In the genomic region with DNA sequence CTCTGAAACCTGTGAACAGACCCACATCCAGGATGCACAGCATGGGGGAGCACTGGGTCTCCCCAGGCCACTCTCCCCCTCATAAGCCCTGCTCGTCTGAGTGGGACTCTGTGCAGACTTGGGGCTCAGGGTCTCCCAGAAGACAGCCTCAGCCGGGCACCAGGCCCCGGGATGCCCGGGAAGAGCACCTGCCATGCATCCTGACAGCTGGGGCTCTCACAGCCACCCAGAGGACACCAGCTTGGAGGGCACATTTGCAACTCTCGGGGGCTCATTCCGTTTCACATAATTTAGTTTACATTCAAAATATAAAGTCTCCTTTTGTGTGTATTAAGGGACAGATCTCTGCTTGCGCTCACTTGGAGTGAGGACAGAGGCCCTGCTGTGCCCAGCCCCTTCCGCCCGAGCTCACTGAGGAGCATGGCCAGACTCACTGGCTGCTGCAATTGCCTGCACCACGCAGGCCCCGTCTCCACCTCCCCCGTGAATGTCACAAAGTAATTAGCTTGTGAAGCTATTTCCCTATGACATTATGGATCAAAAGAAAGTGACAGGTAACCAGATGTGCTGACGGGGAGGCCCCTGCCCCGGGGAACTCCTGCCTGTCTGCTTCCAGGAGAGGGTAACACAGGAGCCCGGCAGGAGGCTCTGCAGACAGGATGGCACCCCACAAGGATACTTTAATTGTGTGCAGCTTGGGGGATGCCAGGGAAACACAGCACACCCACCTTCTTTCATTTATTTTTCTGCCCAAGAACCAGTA, we compare ENCODE assay signal across 18 cellular contexts.
"Had no signal": no experiment of that assay in that cellular context is flagged by ENCODE, and none has a peak within 500 bp of the region (broad histone marks: within the 10 kb centered on the region; RNA-seq: fewer than 3 reads in every experiment).

No MANE protein-coding gene starts in this region.

- H3K27me3 ChIP-seq: pancreas, uterus had no signal

- H3K27me3 Mint-ChIP-seq: activated CD4-positive, alpha-beta T cell treated with anti-CD3 and anti-CD28 coated beads, Interleukin-2, amount 10 ng/mL, durations not matched to agents 7 days and 5 days had no signal

- H3K27ac ChIP-seq: coronary artery, left lung, pancreas, tibial artery, uterus had no signal

- H3K36me3 Mint-ChIP-seq: brain had no signal

- H3K4me1 Mint-ChIP-seq: activated CD4-positive, alpha-beta T cell treated with anti-CD3 and anti-CD28 coated beads, Interleukin-2, amount 10 ng/mL, durations not matched to agents 7 days and 5 days had no signal

- H3K4me3 Mint-ChIP-seq: activated CD4-positive, alpha-beta T cell treated with anti-CD3 and anti-CD28 coated beads, Interleukin-2, amount 10 ng/mL, durations not matched to agents 7 days and 5 days had no signal

- H3K9me3 ChIP-seq: pancreas, uterus had no signal

- ATAC-seq: activated CD4-positive, CD25-positive, alpha-beta regulatory T cell treated with anti-CD3 and anti-CD28 coated beads, Interleukin-2, amount 50 U/mL, for 24 hours; left lung; pancreas had no signal

- DNase-seq: activated CD4-positive, alpha-beta T cell treated with anti-CD3 and anti-CD28 coated beads, Interleukin-2, amount 10 ng/mL, durations not matched to agents 7 days and 5 days; activated CD8-positive, alpha-beta memory T cell treated with anti-CD3 and anti-CD28 coated beads, Interleukin-2, amount 50 U/mL, for 48 hours; activated gamma-delta T cell; activated T-cell treated with anti-CD3 and anti-CD28 coated beads, Interleukin-2, amount 50 U/mL, for 48 hours; anterior cingulate cortex; foreskin melanocyte; glutamatergic neuron; hypothalamus; stimulated activated CD4-positive, alpha-beta T cell treated with anti-CD3 and anti-CD28 coated beads, Interleukin-2, amount 100 ng/mL, for 24 hours; stimulated activated naive CD4-positive, alpha-beta T cell treated with Interleukin-2 at 50 U/mL for 16 hours; T1000; uterus had no signal

- H3K36me3 ChIP-seq: left lung, pancreas, tibial artery, uterus had no signal

- H3K27ac Mint-ChIP-seq: activated CD4-positive, alpha-beta T cell treated with anti-CD3 and anti-CD28 coated beads, Interleukin-2, amount 10 ng/mL, durations not matched to agents 7 days and 5 days had no signal

- H3K4me1 ChIP-seq: left lung, pancreas, tibial artery, uterus had no signal

- H3K9me3 Mint-ChIP-seq: activated CD4-positive, alpha-beta T cell treated with anti-CD3 and anti-CD28 coated beads, Interleukin-2, amount 10 ng/mL, durations not matched to agents 7 days and 5 days had no signal

- H3K4me3 ChIP-seq: coronary artery, left lung, pancreas, tibial artery, uterus had no signal
